ENCODE assay signal across 8 cellular contexts in the genomic region with DNA sequence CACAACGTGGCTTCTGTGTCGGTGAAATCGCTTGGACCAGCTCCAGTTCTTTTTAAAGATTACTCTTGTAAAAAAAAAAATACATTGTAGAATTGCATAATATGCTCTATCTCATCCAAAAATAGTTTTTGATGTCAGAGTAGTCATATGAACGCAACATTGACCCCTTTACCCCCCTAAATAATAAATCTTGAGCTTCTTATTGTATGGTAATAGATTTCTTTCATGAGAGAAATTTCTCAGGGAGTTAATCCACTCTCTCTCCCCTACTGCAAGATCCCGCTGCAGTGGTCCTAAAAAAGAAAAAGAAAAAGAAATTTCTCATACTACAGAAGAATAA. TPM values are rescaled to one million over a fixed set of nuclear protein-coding genes. Genes with fewer than 3 reads are reported as not detected.
DNase-seq lines count a peak whose midpoint lies in the region; ATAC-seq and TF ChIP-seq lines count a peak whose summit lies in the region.

No MANE protein-coding gene starts in this region.

- peaks cover 91% of the 10 kb centered on the region for H3K27me3 Mint-ChIP-seq in activated naive CD8-positive, alpha-beta T cell treated with anti-CD3 and anti-CD28 coated beads for 36 hours

- H3K27ac Mint-ChIP-seq in activated naive CD8-positive, alpha-beta T cell treated with anti-CD3 and anti-CD28 coated beads for 36 hours, result no peak overlapping the region
- H3K27ac Mint-ChIP-seq in stimulated activated effector memory CD8-positive, alpha-beta T cell treated with anti-CD3 and anti-CD28 coated beads, Interleukin-12 subunit alpha, Interleukin-12 subunit beta, amount 100 ng/mL, for 72 hours, result no peak overlapping the region

- DNase-seq in HFF-Myc (ENCODE audit: extremely low read depth, low read depth) (no peak), NCI-H1105 treated with DMSO at 0.1 percent for 48 hours (lab: John Stamatoyannopoulos, UW) (no peak), pons (ENCODE audit: low spot score) (no peak), MV-4-11 (lab: John Stamatoyannopoulos, UW) (no peak), head of caudate nucleus (no peak)
- no peak for DNase-seq in activated naive CD8-positive, alpha-beta T cell treated with anti-CD3 and anti-CD28 coated beads for 36 hours
- no peak for DNase-seq in stimulated activated effector memory CD8-positive, alpha-beta T cell treated with anti-CD3 and anti-CD28 coated beads, Interleukin-12 subunit alpha, Interleukin-12 subunit beta, amount 100 ng/mL, for 72 hours (ENCODE audit: low spot score in 2 of 2)

- H3K9me3 ChIP-seq in iPS-18c (ENCODE audit: control insufficient read depth, insufficient read depth, low read length), result peaks cover 2% of the 10 kb centered on the region

- H3K4me1 Mint-ChIP-seq in activated naive CD8-positive, alpha-beta T cell treated with anti-CD3 and anti-CD28 coated beads for 36 hours, result peaks cover 10% of the 10 kb centered on the region
- peaks cover 11% of the 10 kb centered on the region for H3K4me1 Mint-ChIP-seq in stimulated activated effector memory CD8-positive, alpha-beta T cell treated with anti-CD3 and anti-CD28 coated beads, Interleukin-12 subunit alpha, Interleukin-12 subunit beta, amount 100 ng/mL, for 72 hours

- no peak for TF ChIP-seq CTCF in HFF-Myc (IDR thresholded peaks at IDR 0.05; ENCODE audit: low read depth, low read length, missing control alignments)

- H3K36me3 Mint-ChIP-seq in activated naive CD8-positive, alpha-beta T cell treated with anti-CD3 and anti-CD28 coated beads for 36 hours, result peaks cover 3% of the 10 kb centered on the region
- H3K36me3 Mint-ChIP-seq in stimulated activated effector memory CD8-positive, alpha-beta T cell treated with anti-CD3 and anti-CD28 coated beads, Interleukin-12 subunit alpha, Interleukin-12 subunit beta, amount 100 ng/mL, for 72 hours, result no peaks in the 10 kb centered on the region

- peaks cover 3% of the 10 kb centered on the region for H3K9me3 Mint-ChIP-seq in activated naive CD8-positive, alpha-beta T cell treated with anti-CD3 and anti-CD28 coated beads for 36 hours
- no peaks in the 10 kb centered on the region for H3K9me3 Mint-ChIP-seq in stimulated activated effector memory CD8-positive, alpha-beta T cell treated with anti-CD3 and anti-CD28 coated beads, Interleukin-12 subunit alpha, Interleukin-12 subunit beta, amount 100 ng/mL, for 72 hours

- peak overlapping the region; percentile 75 for H3K4me3 Mint-ChIP-seq in activated naive CD8-positive, alpha-beta T cell treated with anti-CD3 and anti-CD28 coated beads for 36 hours
- peak overlapping the region; percentile 65 for H3K4me3 Mint-ChIP-seq in stimulated activated effector memory CD8-positive, alpha-beta T cell treated with anti-CD3 and anti-CD28 coated beads, Interleukin-12 subunit alpha, Interleukin-12 subunit beta, amount 100 ng/mL, for 72 hours

- ATAC-seq in stimulated activated effector memory CD8-positive, alpha-beta T cell treated with anti-CD3 and anti-CD28 coated beads, Interleukin-12 subunit alpha, Interleukin-12 subunit beta, amount 100 ng/mL, for 72 hours, result no peak

- intact Hi-C loops in head of caudate nucleus (cut with DNase I), result loop anchor here (2.0 kb wide), 1 partner anchor 50 kb away; a partner anchor contains a TSS

- H3K4me3 ChIP-seq in HFF-Myc (replicated peaks; ENCODE audit: low read depth, low read length), result peak overlapping the region; percentile 45
- peak overlapping the region; percentile 59 for H3K4me3 ChIP-seq in iPS-18c (ENCODE audit: insufficient read depth, low read depth, low read length)

RNA-seq across cellular contexts. Expression of a gene that starts 50.2 kb away (rescaled TPM):
- 1 to 10 TPM; 2.4 TPM for total RNA-seq in activated naive CD8-positive, alpha-beta T cell treated with anti-CD3 and anti-CD28 coated beads for 36 hours

RNA-seq across cellular contexts. Expression of a gene that starts 54.5 kb away (rescaled TPM):
- 10 to 100 TPM; 65.5 to 68.2 TPM for total RNA-seq in activated naive CD8-positive, alpha-beta T cell treated with anti-CD3 and anti-CD28 coated beads for 36 hours
